Comparison of ENCODE assay signal across 12 cellular contexts in the genomic region with DNA sequence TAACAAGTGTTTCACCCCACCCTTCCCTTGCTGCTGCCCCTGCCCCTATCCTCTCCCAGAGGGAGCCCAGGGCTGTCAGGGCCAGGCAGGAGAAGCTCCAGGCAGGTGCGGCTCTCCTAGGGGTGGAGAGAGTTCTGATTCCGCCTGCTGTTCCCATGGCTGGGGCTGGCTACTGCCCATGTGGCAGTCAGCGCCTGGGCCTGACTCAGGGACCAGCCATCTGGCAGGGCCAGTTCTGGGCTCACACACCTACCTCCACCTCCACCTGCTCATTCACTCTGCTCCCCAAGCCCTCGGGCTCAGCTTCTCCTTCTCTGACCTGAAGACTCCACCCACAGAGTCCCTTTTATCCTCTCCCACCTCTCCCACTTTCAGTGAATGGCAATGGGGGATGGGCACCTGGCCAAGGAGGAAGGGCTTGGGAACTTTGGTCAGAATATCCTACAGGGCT. TPM values are rescaled to one million over a fixed set of nuclear protein-coding genes. Genes with fewer than 3 reads are reported as not detected.
DNase-seq lines count a peak whose midpoint lies in the region; ATAC-seq, FAIRE-seq and TF ChIP-seq lines count a peak whose summit lies in the region.
"Had no signal": no experiment of that assay in that cellular context is flagged by ENCODE, and none has a peak within 500 bp of the region (broad histone marks: within the 10 kb centered on the region; RNA-seq: fewer than 3 reads in every experiment).

No MANE protein-coding gene starts in this region.

- TF ChIP-seq CTCF in H1 (IDR thresholded peaks at IDR 0.05; ENCODE audit: control extremely low read depth in 1 of 3, insufficient read depth in 1 of 3, low read depth in 1 of 3, low read length in 3 of 3) (no peak), vagina (IDR thresholded peaks at IDR 0.05) (no peak)

- H3K36me3 ChIP-seq in H1 (ENCODE audit: control insufficient read depth in 2 of 4, insufficient read depth in 4 of 4, low read length in 3 of 4) (peaks cover 5 to 19% (median 8%) of the 10 kb centered on the region in 4 experiments; a peak in 6 of 8 replicates), muscle layer of duodenum (ENCODE audit: control insufficient read depth in 1 of 2, insufficient read depth in 2 of 2, low read length in 2 of 2) (peaks cover 11 to 15% of the 10 kb centered on the region in 2 donors), vagina (peaks cover 0 to 14% of the 10 kb centered on the region in 2 donors)

- peak overlapping the region; percentile 61; the same call in 1 of the 2 replicates for H2AK5ac ChIP-seq in H1 (ENCODE audit: low read depth, low read length)

- no peak overlapping the region for H4K91ac ChIP-seq in H1 (replicated peaks; ENCODE audit: insufficient read length, low read length)

- no peak overlapping the region for H2BK20ac ChIP-seq in H1 (ENCODE audit: low read length)

- H3K4me1 Mint-ChIP-seq in effector memory CD8-positive, alpha-beta T cell (ENCODE audit: low read depth in 2 of 2) = no peaks in the 10 kb centered on the region

- H3K36me3 Mint-ChIP-seq in effector memory CD8-positive, alpha-beta T cell (ENCODE audit: insufficient read depth) = no peaks in the 10 kb centered on the region

- no peak overlapping the region for H3K14ac ChIP-seq in H1 (ENCODE audit: insufficient read length)

- no peaks in the 10 kb centered on the region for H3K79me2 ChIP-seq in H1 (ENCODE audit: control insufficient read depth in 1 of 2, insufficient read depth in 2 of 2, low read length in 2 of 2)

- H3K56ac ChIP-seq in H1 (replicated peaks; ENCODE audit: insufficient read length, low read depth, low read length) = no peak overlapping the region

- H3K9me3 Mint-ChIP-seq in effector memory CD8-positive, alpha-beta T cell = no peaks in the 10 kb centered on the region

- DNase-seq in Right ventricle myocardium superior = peak; percentile 47
- DNase-seq in left ventricle myocardium superior = no peak
- no peak for DNase-seq in H1 (ENCODE audit: low read depth in 1 of 2, low spot score in 2 of 2)
- DNase-seq in vagina (ENCODE audit: extremely low spot score in 2 of 2) = no peak
- no peak for DNase-seq in activated naive CD4-positive, alpha-beta T cell treated with anti-CD3 and anti-CD28 coated beads, Interleukin-2, amount 50 U/mL, for 16 hours
- DNase-seq in effector memory CD8-positive, alpha-beta T cell = no peak
- DNase-seq: activated CD8-positive, alpha-beta memory T cell treated with anti-CD3 and anti-CD28 coated beads, Interleukin-2, amount 50 U/mL, for 4 hours; NCI-H2107; stimulated activated CD4-positive, alpha-beta T cell treated with anti-CD3 and anti-CD28 coated beads, Interleukin-2, amount 100 ng/mL, for 48 hours had no signal

- peaks cover 0 to 5% of the 10 kb centered on the region in 2 experiments for H4K20me1 ChIP-seq in H1 (replicated peaks in 1 of 2; ENCODE audit: control insufficient read depth in 1 of 2, insufficient read depth in 2 of 2, low read length in 2 of 2)

- ATAC-seq in Right ventricle myocardium superior (ENCODE audit: poor library complexity) = peak; percentile 8
- no peak for ATAC-seq in left ventricle myocardium superior
- no peak for ATAC-seq in HG02981 (IDR thresholded peaks at IDR 0.05; ENCODE audit: unreplicated experiment)
- ATAC-seq in effector memory CD8-positive, alpha-beta T cell (replicated peaks) = no peak

- H3K4ac ChIP-seq in H1 (replicated peaks; ENCODE audit: insufficient read length, low read depth, low read length) = no peak overlapping the region

- no peak overlapping the region for H3K4me2 ChIP-seq in H1 (ENCODE audit: insufficient read depth in 1 of 2, low read depth in 2 of 2, low read length in 2 of 2)
- H3K4me2 ChIP-seq: neural progenitor cell had no signal

- H3K27me3 Mint-ChIP-seq in effector memory CD8-positive, alpha-beta T cell = peaks cover 0 to 18% of the 10 kb centered on the region in 2 donors

- no peak for TF ChIP-seq EP300 in H1 (IDR thresholded peaks at IDR 0.05; ENCODE audit: borderline replicate concordance in 1 of 2, low read depth in 2 of 2, low read length in 2 of 2)

- peak overlapping the region; percentile 75; the same call in 1 of the 2 replicates for H2BK12ac ChIP-seq in H1 (ENCODE audit: low read depth, low read length)

- peak overlapping the region; percentile 95 for H2BK15ac ChIP-seq in H1 (ENCODE audit: low read length)

- no peak overlapping the region for H2BK120ac ChIP-seq in H1 (replicated peaks; ENCODE audit: low read depth, low read length)

- H4K5ac ChIP-seq in H1 (ENCODE audit: insufficient read length, low read depth, low read length) = no peak overlapping the region

- no peak for FAIRE-seq in H1 (lab: Jason Lieb, UNC)

- H3K9me3 ChIP-seq in H1 (ENCODE audit: insufficient read depth in 2 of 2, low read depth in 1 of 2, low read length in 1 of 2) (no peaks in the 10 kb centered on the region; a peak in 1 of 4 replicates), muscle layer of duodenum (ENCODE audit: control insufficient read depth in 1 of 2, low read length in 2 of 2) (peaks cover 4 to 9% of the 10 kb centered on the region in 2 donors), vagina (no peaks in the 10 kb centered on the region)

- CTCF ChIA-PET in H1 (lab: Charles Lee; ENCODE audit: partially characterized antibody) = interaction anchor here (1.1 to 5.8 kb wide), 10 partner anchors 10 to 114 kb away, joined by 3 to 24 read pairs (median 8); no protein-coding TSS in a partner anchor

- POLR2A ChIA-PET in H1 (lab: Charles Lee; ENCODE audit: partially characterized antibody) = interaction anchor here (32.3 to 45.2 kb wide), 3 partner anchors 4 to 40 kb away, joined by 804 to 1731 read pairs (median 1731); a partner anchor contains a TSS

- H3K4me1 ChIP-seq in H1 (replicated peaks in 1 of 4; ENCODE audit: control insufficient read depth in 3 of 4, insufficient read depth in 4 of 4, low read length in 3 of 4) (peaks cover 0 to 6% (median 3%) of the 10 kb centered on the region in 4 experiments; a peak in 3 of 7 replicates), muscle layer of duodenum (ENCODE audit: control insufficient read depth in 1 of 2, insufficient read depth in 2 of 2, low read length in 2 of 2) (peaks cover 15 to 24% of the 10 kb centered on the region in 2 donors), vagina (peaks cover 58% of the 10 kb centered on the region)

- no peak overlapping the region; the same call in 1 of the 2 replicates for H2BK5ac ChIP-seq in H1 (ENCODE audit: low read depth, low read length)

- no peak overlapping the region for H4K8ac ChIP-seq in H1 (ENCODE audit: extremely low read depth, insufficient read depth, low read length)

- WGBS in H1 (ENCODE audit: extremely low coverage in 1 of 2, insufficient coverage in 1 of 2, insufficient read length in 1 of 2, insufficient replicate concordance in 2 of 2, low coverage in 1 of 2, low lambda C conversion rate in 2 of 2, missing lambda C conversion rate in 1 of 2), 2 experiments = 89% methylated on average over 4 of the region's 4 CpGs; no CpG with 5 or more reads in 1 of the 2 experiments

- H3K79me1 ChIP-seq in H1 (ENCODE audit: low read depth, low read length) = no peaks in the 10 kb centered on the region

- intact Hi-C loops in Right ventricle myocardium superior (cut with DNase I) (no loop called here), left ventricle myocardium superior (cut with micrococcal nuclease) (no loop called here), vagina (cut with DNase I) (no loop called here)

- no peak overlapping the region for H3K4me3 Mint-ChIP-seq in effector memory CD8-positive, alpha-beta T cell
- H3K4me3 Mint-ChIP-seq: neural progenitor cell had no signal

- no peak overlapping the region for H3K4me3 ChIP-seq in H1 (ENCODE audit: extremely low read depth in 1 of 4, insufficient read depth in 2 of 4, low read depth in 3 of 4, low read length in 4 of 4)
- H3K4me3 ChIP-seq in muscle layer of duodenum (ENCODE audit: low read depth in 1 of 2, low read length in 2 of 2) = no peak overlapping the region
- H3K4me3 ChIP-seq in vagina = no peak overlapping the region
- H3K4me3 ChIP-seq: neural progenitor cell had no signal

- no peak overlapping the region for H2AFZ ChIP-seq in H1 (ENCODE audit: low read length)
- H2AFZ ChIP-seq: neural progenitor cell had no signal

- TF ChIP-seq POLR2A in H1 (IDR thresholded peaks at IDR 0.05; ENCODE audit: control extremely low read depth in 1 of 2, low read depth in 2 of 2, low read length in 2 of 2) (no peak), vagina (IDR thresholded peaks at IDR 0.05) (no peak)

- H3K23ac ChIP-seq in H1 (ENCODE audit: insufficient read length) = no peak overlapping the region

- no peaks in the 10 kb centered on the region for H3K23me2 ChIP-seq in H1 (ENCODE audit: low read depth, low read length)

- no peak for TF ChIP-seq RAD21 in H1 (IDR thresholded peaks at IDR 0.05 in 1 of 2, conservative IDR thresholded peaks at IDR 0.05 in 1 of 2; ENCODE audit: low read depth in 2 of 2, low read length in 2 of 2)

- H3K27ac Mint-ChIP-seq in effector memory CD8-positive, alpha-beta T cell = no peak overlapping the region

- H3K27ac ChIP-seq in H1 (ENCODE audit: low read depth, low read length) (no peak overlapping the region), muscle layer of duodenum (ENCODE audit: low read length) (peak overlapping the region; percentile 26), vagina (peak overlapping the region; percentile 39)
- H3K27ac ChIP-seq: neural progenitor cell had no signal

- no peaks in the 10 kb centered on the region for H3K27me3 ChIP-seq in H1 (replicated peaks in 1 of 4; ENCODE audit: control insufficient read depth in 3 of 4, extremely low read depth in 1 of 4, insufficient read depth in 3 of 4, low read length in 3 of 4)
- no peaks in the 10 kb centered on the region for H3K27me3 ChIP-seq in muscle layer of duodenum (ENCODE audit: low read depth, low read length)
- H3K27me3 ChIP-seq in vagina = no peaks in the 10 kb centered on the region
- H3K27me3 ChIP-seq: neural progenitor cell had no signal

- no peak overlapping the region for H3K9ac ChIP-seq in H1 (replicated peaks in 1 of 4; ENCODE audit: extremely low read depth in 1 of 4, low read depth in 3 of 4, low read length in 3 of 4)
- H3K9ac ChIP-seq: neural progenitor cell had no signal

- peak overlapping the region; percentile 51; the same call in 1 of the 2 replicates for H3K18ac ChIP-seq in H1 (ENCODE audit: extremely low read depth, low read length)

RNA-seq across cellular contexts. Expression of a gene that starts 23.4 kb away (rescaled TPM):
- total RNA-seq in Right ventricle myocardium superior (63.0 TPM), left ventricle myocardium superior (53.9 TPM), vagina (60.6 TPM)
- 60.3 and 63.7 TPM in 2 replicates for total RNA-seq in H1 (2021; fragmentation: NEBNext Ultra II Directional; extraction: Animal tissue kit (Norgen Biotek cat#: 25700))
- polyA plus RNA-seq in H1 (2011; rRNA removed) = 19.0 and 33.5 TPM in 2 replicates
- 31.5 TPM for polyA plus RNA-seq in H1 (2011; cell fraction: cytosol; rRNA removed)
- 61.9 TPM for polyA plus RNA-seq in H1 (2011; cell fraction: nucleus; rRNA removed)
- 19.2 to 24.1 TPM (median 20.7 TPM) in 4 replicates for polyA plus RNA-seq in H1 (2012, experiment 1 of 2)
- polyA plus RNA-seq in H1 (2012, experiment 2 of 2) = 17.1 TPM
- polyA plus RNA-seq in H1 (2013, experiment 1 of 2) = 18.6 TPM
- polyA plus RNA-seq in H1 (2013, experiment 2 of 2) = 17.2 TPM
- 34.9 and 37.0 TPM in 2 replicates for polyA minus RNA-seq in H1 (2011; rRNA and poly(A)+ RNA removed)
- polyA minus RNA-seq in H1 (2011; cell fraction: cytosol; rRNA and poly(A)+ RNA removed) = 31.9 TPM
- 103 TPM for polyA minus RNA-seq in H1 (2011; cell fraction: nucleus; rRNA and poly(A)+ RNA removed)
